Comparison of ENCODE assay signal across 8 cellular contexts in the genomic region with DNA sequence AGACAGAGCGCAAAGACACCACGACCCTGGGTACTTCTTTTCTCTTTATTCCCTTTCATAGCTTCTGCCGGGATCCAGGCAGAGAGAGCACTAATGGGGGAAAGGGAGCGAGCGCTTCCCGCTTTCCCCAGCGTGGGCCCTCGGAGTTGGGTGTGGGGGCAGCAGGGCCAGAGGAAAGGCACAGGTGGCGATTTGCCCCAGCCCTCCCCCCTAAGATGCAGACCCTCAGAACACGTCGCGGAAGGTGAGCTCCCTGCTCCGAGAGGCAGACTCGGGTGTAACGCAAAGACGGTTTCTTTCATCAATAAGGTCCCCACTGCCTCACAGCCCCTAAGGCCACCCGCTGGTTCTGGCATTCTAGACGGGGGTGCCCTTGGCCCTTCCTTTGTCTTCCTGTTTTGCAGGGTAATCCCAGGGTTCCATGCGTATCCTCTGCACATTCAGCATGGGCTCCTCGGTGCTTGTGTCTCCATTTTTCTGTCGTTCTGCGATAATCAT. TPM values are rescaled to one million over a fixed set of nuclear protein-coding genes. Genes with fewer than 3 reads are reported as not detected.
DNase-seq lines count a peak whose midpoint lies in the region; ATAC-seq and TF ChIP-seq lines count a peak whose summit lies in the region.

No MANE protein-coding gene starts in this region.

- no peak for ATAC-seq in HG02642 (IDR thresholded peaks at IDR 0.05; ENCODE audit: poor library complexity, unreplicated experiment)
- ATAC-seq in GM21367 (IDR thresholded peaks at IDR 0.05; ENCODE audit: unreplicated experiment), result no peak
- ATAC-seq in GM21447 (IDR thresholded peaks at IDR 0.05; ENCODE audit: unreplicated experiment), result no peak
- no peak for ATAC-seq in HG03095 (IDR thresholded peaks at IDR 0.05; ENCODE audit: unreplicated experiment)

- POLR2A ChIA-PET in OCI-LY7 (lab: Charles Lee), result interaction anchor here (0.6 to 1.9 kb wide), 2 partner anchors 11 to 56 kb away, joined by 3 to 9 read pairs; a partner anchor contains a TSS

- peak overlapping the region; percentile 40; the same call in 1 of the 2 replicates for H2AFZ ChIP-seq in OCI-LY7 (ENCODE audit: low read length)

- peaks cover 67% of the 10 kb centered on the region for H3K36me3 ChIP-seq in OCI-LY7 (ENCODE audit: insufficient read depth, low read length)
- H3K36me3 ChIP-seq in prostate gland, result peaks cover 2 to 24% of the 10 kb centered on the region in 2 donors

- H3K79me2 ChIP-seq in OCI-LY7 (ENCODE audit: insufficient read depth, low read depth, low read length), result peaks cover 26% of the 10 kb centered on the region; the same call in 1 of the 2 replicates

- intact Hi-C loops in OCI-LY7 (cut with micrococcal nuclease; ENCODE audit: unreplicated experiment), result loop anchor here (2.0 to 5.0 kb wide), 2 partner anchors 65 to 160 kb away; a partner anchor contains a TSS
- intact Hi-C loops in prostate gland (cut with DNase I), result no loop called here

- WGBS in prostate gland, result 13% methylated on average over 21 of the region's 22 CpGs

- CTCF ChIA-PET in OCI-LY7 (lab: Charles Lee; ENCODE audit: unreplicated experiment), result no interaction called here

- no peak for TF ChIP-seq CTCF in GM12864 (IDR thresholded peaks at IDR 0.05; ENCODE audit: low read depth, low read length, missing control alignments)
- no peak for TF ChIP-seq CTCF in OCI-LY7 (conservative IDR thresholded peaks at IDR 0.05; ENCODE audit: low read length)
- no peak for TF ChIP-seq CTCF in epithelial cell of proximal tubule (conservative IDR thresholded peaks at IDR 0.05; ENCODE audit: low read depth, low read length)
- TF ChIP-seq CTCF in prostate gland (IDR thresholded peaks at IDR 0.05), result no peak

- H3K27ac ChIP-seq in OCI-LY7 (ENCODE audit: low read depth, low read length, poor library complexity, severe bottlenecking) (peak overlapping the region; percentile 89), prostate gland (peak overlapping the region; percentile 84 to 96)

- H3K4me3 ChIP-seq in GM12864 (ENCODE audit: low read depth, low read length), result peak overlapping the region; percentile 72
- H3K4me3 ChIP-seq in OCI-LY7 (ENCODE audit: low read depth, low read length, poor library complexity, severe bottlenecking), result peak overlapping the region; percentile 98
- peak overlapping the region; percentile 85 for H3K4me3 ChIP-seq in epithelial cell of proximal tubule (ENCODE audit: low read depth, low read length)
- H3K4me3 ChIP-seq in prostate gland, result peak overlapping the region; percentile 83 to 86

- no peak for DNase-seq in GM12864 (ENCODE audit: low read depth)
- DNase-seq in OCI-LY7 (ENCODE audit: low spot score), result peak; percentile 55
- no peak for DNase-seq in epithelial cell of proximal tubule (ENCODE audit: low read depth)
- no peak for DNase-seq in prostate gland (ENCODE audit: low spot score)

- H3K9me3 ChIP-seq in OCI-LY7 (ENCODE audit: low read length), result no peaks in the 10 kb centered on the region
- H3K9me3 ChIP-seq in prostate gland, result no peaks in the 10 kb centered on the region

- TF ChIP-seq POLR2A in prostate gland (IDR thresholded peaks at IDR 0.05), result no peak

- H3K27me3 ChIP-seq in prostate gland (replicated peaks; ENCODE audit: insufficient read depth), result no peaks in the 10 kb centered on the region

- BruUV-seq in OCI-LY7 (replicated peaks; lab: Mats Ljungman, UMichigan), result TSS peak; percentile 99

- no peaks in the 10 kb centered on the region for H3K9me2 ChIP-seq in OCI-LY7 (ENCODE audit: insufficient read depth, low read length)

- peak overlapping the region; percentile 100 for H3K4me2 ChIP-seq in OCI-LY7 (ENCODE audit: low read length)

- no peaks in the 10 kb centered on the region for H4K20me1 ChIP-seq in OCI-LY7 (ENCODE audit: insufficient read depth, low read length)

- H3K4me1 ChIP-seq in OCI-LY7 (ENCODE audit: insufficient read depth, low read length, poor library complexity, severe bottlenecking), result peaks cover 23% of the 10 kb centered on the region
- peaks cover 14% of the 10 kb centered on the region for H3K4me1 ChIP-seq in prostate gland (replicated peaks)

RNA-seq across cellular contexts. Expression of a gene that starts 0.6 kb away (rescaled TPM):
- total RNA-seq in OCI-LY7 (2014; rRNA removed; shearing (Covaris generic)), result 38.2 and 54.5 TPM in 2 replicates
- total RNA-seq in OCI-LY7 (2022) (30.6 and 34.8 TPM in 2 replicates), epithelial cell of proximal tubule (50.5 and 63.2 TPM in 2 replicates), prostate gland (100 to 1,000 TPM; 135 to 252 TPM)

RNA-seq across cellular contexts. Expression of a gene that starts 0.7 kb away (rescaled TPM):
- total RNA-seq in OCI-LY7 (2014; rRNA removed; shearing (Covaris generic)), result 22.0 and 23.8 TPM in 2 replicates
- 48.5 and 51.8 TPM in 2 replicates for total RNA-seq in OCI-LY7 (2022)
- 7.5 and 14.0 TPM in 2 replicates for total RNA-seq in epithelial cell of proximal tubule
- total RNA-seq in prostate gland, result 10 to 100 TPM; 18.3 to 53.9 TPM

RNA-seq across cellular contexts. Expression of a gene that starts 1.0 kb away (rescaled TPM):
- 170 and 190 TPM in 2 replicates for total RNA-seq in OCI-LY7 (2014; rRNA removed; shearing (Covaris generic))
- total RNA-seq in OCI-LY7 (2022), result 176 and 196 TPM in 2 replicates
- total RNA-seq in epithelial cell of proximal tubule, result 167 and 227 TPM in 2 replicates
- total RNA-seq in prostate gland, result 100 to 1,000 TPM in 1 of 2 donors, 10 to 100 TPM in 1; 97.4 to 125 TPM

RNA-seq across cellular contexts. Expression of a gene that starts 10.5 kb away (rescaled TPM):
- total RNA-seq in OCI-LY7 (2014; rRNA removed; shearing (Covaris generic)), result 52.4 and 53.7 TPM in 2 replicates
- total RNA-seq in OCI-LY7 (2022) (33.6 and 39.5 TPM in 2 replicates), epithelial cell of proximal tubule (35.0 and 57.9 TPM in 2 replicates), prostate gland (100 to 1,000 TPM in 1 of 2 donors, 10 to 100 TPM in 1; 87.8 to 138 TPM)

RNA-seq across cellular contexts. Expression of a gene that starts 10.8 kb away (rescaled TPM):
- total RNA-seq in OCI-LY7 (2014; rRNA removed; shearing (Covaris generic)), result 70.5 and 94.9 TPM in 2 replicates
- total RNA-seq in OCI-LY7 (2022) (58.2 and 62.7 TPM in 2 replicates), epithelial cell of proximal tubule (111 and 138 TPM in 2 replicates), prostate gland (100 to 1,000 TPM in 1 of 2 donors, 10 to 100 TPM in 1; 98.4 to 233 TPM)
